Comparison of ENCODE assay signal across 12 cellular contexts in genomic region chr18:47932603-47933002, GRCh38. TPM values are rescaled to one million over a fixed set of nuclear protein-coding genes. Genes with fewer than 3 reads are reported as not detected.
A peak's percentile ranks its signal among the peaks of the same experiment; 100 is the strongest.
DNase-seq lines count a peak whose midpoint lies in the region; ATAC-seq and TF ChIP-seq lines count a peak whose summit lies in the region.
"Had no signal": no experiment of that assay in that cellular context is flagged by ENCODE, and none has a peak within 500 bp of the region (broad histone marks: within the 10 kb centered on the region; RNA-seq: fewer than 3 reads in every experiment).

No MANE protein-coding gene starts in this region.

- TF ChIP-seq POLR2A in NB4 (IDR thresholded peaks at IDR 0.05; ENCODE audit: extremely low read depth, insufficient read length) (no peak), thyroid gland (IDR thresholded peaks at IDR 0.05) (no peak)

- H3K27ac Mint-ChIP-seq in activated CD4-positive, alpha-beta T cell treated with anti-CD3 and anti-CD28 coated beads, Interleukin-2, amount 10 ng/mL, durations not matched to agents 7 days and 5 days: peak overlapping the region; percentile 92
- H3K27ac Mint-ChIP-seq in activated CD4-positive, alpha-beta T cell treated with anti-CD3 and anti-CD28 coated beads for 36 hours: no peak overlapping the region

- peaks cover 7% of the 10 kb centered on the region for H3K27me3 Mint-ChIP-seq in activated CD4-positive, alpha-beta T cell treated with anti-CD3 and anti-CD28 coated beads, Interleukin-2, amount 10 ng/mL, durations not matched to agents 7 days and 5 days
- H3K27me3 Mint-ChIP-seq in activated CD4-positive, alpha-beta T cell treated with anti-CD3 and anti-CD28 coated beads for 36 hours: no peaks in the 10 kb centered on the region
- H3K27me3 Mint-ChIP-seq: stimulated activated naive CD8-positive, alpha-beta T cell treated with anti-CD3 and anti-CD28 coated beads, Interleukin-15, amount 100 ng/mL, for 72 hours had no signal

- H3K4me1 ChIP-seq in thyroid gland: peaks cover 18% of the 10 kb centered on the region in 2 donors
- H3K4me1 ChIP-seq: breast epithelium had no signal

- CTCF ChIA-PET in activated CD4-positive, alpha-beta T cell treated with anti-CD3 and anti-CD28 coated beads, Interleukin-2, amount 10 ng/mL, durations not matched to agents 7 days and 5 days (lab: Charles Lee): no interaction called here
- CTCF ChIA-PET in activated CD4-positive, alpha-beta T cell treated with anti-CD3 and anti-CD28 coated beads for 36 hours (lab: Charles Lee): interaction anchor here (0.6 to 1.5 kb wide), 2 partner anchors 64 to 1685 kb away, joined by 4 to 7 read pairs; no protein-coding TSS in a partner anchor

- H3K9me3 Mint-ChIP-seq in activated CD4-positive, alpha-beta T cell treated with anti-CD3 and anti-CD28 coated beads, Interleukin-2, amount 10 ng/mL, durations not matched to agents 7 days and 5 days: no peaks in the 10 kb centered on the region
- H3K9me3 Mint-ChIP-seq in activated CD4-positive, alpha-beta T cell treated with anti-CD3 and anti-CD28 coated beads for 36 hours (ENCODE audit: low read depth): no peaks in the 10 kb centered on the region
- H3K9me3 Mint-ChIP-seq: stimulated activated naive CD8-positive, alpha-beta T cell treated with anti-CD3 and anti-CD28 coated beads, Interleukin-15, amount 100 ng/mL, for 72 hours had no signal

- H3K4me3 ChIP-seq in NB4 (ENCODE audit: low read depth, low read length) (peak overlapping the region; percentile 63), thyroid gland (replicated peaks in 1 of 3) (no peak overlapping the region), H7 (ENCODE audit: insufficient read depth, low read depth, low read length) (no peak overlapping the region)

- H3K27me3 ChIP-seq in thyroid gland (no peaks in the 10 kb centered on the region), H7 (ENCODE audit: control insufficient read depth, insufficient read depth, low read length) (no peaks in the 10 kb centered on the region)
- H3K27me3 ChIP-seq: breast epithelium had no signal

- H3K27ac ChIP-seq in thyroid gland: no peak overlapping the region

- no peaks in the 10 kb centered on the region for H3K36me3 ChIP-seq in thyroid gland
- H3K36me3 ChIP-seq in H7 (replicated peaks; ENCODE audit: control insufficient read depth, insufficient read depth, low read length): no peaks in the 10 kb centered on the region
- H3K36me3 ChIP-seq: breast epithelium had no signal

- POLR2A ChIA-PET in activated CD4-positive, alpha-beta T cell treated with anti-CD3 and anti-CD28 coated beads, Interleukin-2, amount 10 ng/mL, durations not matched to agents 7 days and 5 days (lab: Charles Lee): no interaction called here
- POLR2A ChIA-PET in activated CD4-positive, alpha-beta T cell treated with anti-CD3 and anti-CD28 coated beads for 36 hours (lab: Charles Lee): no interaction called here

- ATAC-seq in activated CD4-positive, alpha-beta T cell treated with anti-CD3 and anti-CD28 coated beads for 36 hours: no peak
- ATAC-seq in HG03521 (IDR thresholded peaks at IDR 0.05; ENCODE audit: unreplicated experiment): no peak
- ATAC-seq: stimulated activated naive CD8-positive, alpha-beta T cell treated with anti-CD3 and anti-CD28 coated beads, Interleukin-15, amount 100 ng/mL, for 72 hours had no signal

- peaks cover 11% of the 10 kb centered on the region for H3K36me3 Mint-ChIP-seq in activated CD4-positive, alpha-beta T cell treated with anti-CD3 and anti-CD28 coated beads, Interleukin-2, amount 10 ng/mL, durations not matched to agents 7 days and 5 days (ENCODE audit: low read depth)
- peaks cover 16% of the 10 kb centered on the region for H3K36me3 Mint-ChIP-seq in activated CD4-positive, alpha-beta T cell treated with anti-CD3 and anti-CD28 coated beads for 36 hours (ENCODE audit: low read depth)

- 79 to 82% methylated on average over 4 of the region's 4 CpGs for WGBS in thyroid gland, 2 donors

- peaks cover 28% of the 10 kb centered on the region for H3K4me1 Mint-ChIP-seq in activated CD4-positive, alpha-beta T cell treated with anti-CD3 and anti-CD28 coated beads, Interleukin-2, amount 10 ng/mL, durations not matched to agents 7 days and 5 days
- H3K4me1 Mint-ChIP-seq in activated CD4-positive, alpha-beta T cell treated with anti-CD3 and anti-CD28 coated beads for 36 hours: peaks cover 26% of the 10 kb centered on the region

- no peaks in the 10 kb centered on the region for H3K9me3 ChIP-seq in thyroid gland
- H3K9me3 ChIP-seq: breast epithelium had no signal

- peak; percentile 42 for TF ChIP-seq CTCF in NB4 (IDR thresholded peaks at IDR 0.05; ENCODE audit: low read depth, low read length)
- TF ChIP-seq CTCF in thyroid gland (IDR thresholded peaks at IDR 0.05): no peak

- DNase-seq in activated CD4-positive, alpha-beta T cell treated with anti-CD3 and anti-CD28 coated beads, Interleukin-2, amount 10 ng/mL, durations not matched to agents 7 days and 5 days: no peak
- no peak for DNase-seq in activated CD4-positive, alpha-beta T cell treated with anti-CD3 and anti-CD28 coated beads for 36 hours
- DNase-seq in NB4 (ENCODE audit: low read depth) (peak; percentile 91), cerebellar cortex (ENCODE audit: low spot score) (peak; percentile 22), thyroid gland (peak; percentile 26 to 35), D341Med (ENCODE audit: low spot score) (no peak), H7 (no peak)
- DNase-seq: islet precursor cell; stimulated activated CD4-positive, alpha-beta T cell treated with anti-CD3 and anti-CD28 coated beads, Interleukin-4, amount 100 ng/mL, for 24 hours; stimulated activated naive CD8-positive, alpha-beta T cell treated with anti-CD3 and anti-CD28 coated beads, Interleukin-15, amount 100 ng/mL, for 72 hours had no signal

- intact Hi-C loops in activated CD4-positive, alpha-beta T cell treated with anti-CD3 and anti-CD28 coated beads for 36 hours (cut with DNase I, micrococcal nuclease): loop anchor here (5.0 to 10.0 kb wide), 7 partner anchors 75 to 1880 kb away; partner anchors contain the start of genes ACAA2 (in 1 of the 2), HAUS1 (in 1 of the 2), KATNAL2 (in 1 of the 2) and PIAS2 (in 1 of the 2)
- intact Hi-C loops in thyroid gland (cut with DNase I): loop anchor here (10.0 kb wide), 1 partner anchor 118 kb away; no protein-coding TSS in a partner anchor

- H3K4me3 Mint-ChIP-seq in activated CD4-positive, alpha-beta T cell treated with anti-CD3 and anti-CD28 coated beads, Interleukin-2, amount 10 ng/mL, durations not matched to agents 7 days and 5 days: no peak overlapping the region
- H3K4me3 Mint-ChIP-seq in activated CD4-positive, alpha-beta T cell treated with anti-CD3 and anti-CD28 coated beads for 36 hours: no peak overlapping the region

RNA-seq across cellular contexts. Expression of gene SMAD2, which starts 2.1 kb away (rescaled TPM):
- total RNA-seq in activated CD4-positive, alpha-beta T cell treated with anti-CD3 and anti-CD28 coated beads, Interleukin-2, amount 10 ng/mL, durations not matched to agents 7 days and 5 days: 100 to 1,000 TPM; 141 to 158 TPM
- 100 to 1,000 TPM; 169 to 178 TPM for total RNA-seq in activated CD4-positive, alpha-beta T cell treated with anti-CD3 and anti-CD28 coated beads for 36 hours
- total RNA-seq in thyroid gland: 100 to 1,000 TPM in 3 of 4 donors, 10 to 100 TPM in 1; 91.1 to 157 (median 129) TPM
- total RNA-seq in H7 (2014; rRNA removed; shearing (Covaris generic)): 63.3 and 68.1 TPM in 2 replicates

Comparison
In these comparisons a context has a peak if more than half of its experiments do, and no peak if none do; other contexts are left out.
1. DNase-seq: peak in NB4 (single experiment), cerebellar cortex (single experiment) and thyroid gland (2 of 2); none in activated CD4-positive, alpha-beta T cell treated with anti-CD3 and anti-CD28 coated beads, Interleukin-2, amount 10 ng/mL, durations not matched to agents 7 days and 5 days (single experiment), activated CD4-positive, alpha-beta T cell treated with anti-CD3 and anti-CD28 coated beads for 36 hours (single experiment), D341Med (single experiment) and H7 (single experiment).